28 cellular contexts compared by ENCODE assay signal in genomic region chr3:169260296-169260695, GRCh38.
DNase-seq lines count a peak whose midpoint lies in the region; ATAC-seq and TF ChIP-seq lines count a peak whose summit lies in the region.
"Had no signal": no experiment of that assay in that cellular context is flagged by ENCODE, and none has a peak within 500 bp of the region (broad histone marks: within the 10 kb centered on the region; RNA-seq: fewer than 3 reads in every experiment).

No MANE protein-coding gene starts in this region.

- ATAC-seq in Right ventricle myocardium inferior (peak; percentile 68), aorta (ENCODE audit: low FRiP score) (peak; percentile 58), HG02759 (IDR thresholded peaks at IDR 0.05; ENCODE audit: unreplicated experiment) (no peak), GM21515 (IDR thresholded peaks at IDR 0.05; ENCODE audit: unreplicated experiment) (no peak)
- ATAC-seq: HepG2; natural killer cell; stimulated activated effector memory CD8-positive, alpha-beta T cell treated with anti-CD3 and anti-CD28 coated beads, Interleukin-12 subunit alpha, Interleukin-12 subunit beta, amount 100 ng/mL, for 72 hours had no signal

- no peak overlapping the region for H3K4me3 ChIP-seq in right atrium auricular region
- no peak overlapping the region for H3K4me3 ChIP-seq in fibroblast of the aortic adventitia (ENCODE audit: low read depth, low read length)
- H3K4me3 ChIP-seq in aorta (ENCODE audit: low read length in 2 of 2), result no peak overlapping the region
- H3K4me3 ChIP-seq: left lung, ovary, spleen, suprapubic skin had no signal

- in situ Hi-C loops in SK-MEL-5 (cut with HindIII; ENCODE audit: low pct_unique_long_range_greater_than_20kb, low sequenced_read_pairs), result no loop called here

- H3K4me1 ChIP-seq in right atrium auricular region, result peaks cover 0 to 19% of the 10 kb centered on the region in 2 donors
- H3K4me1 ChIP-seq in aorta (ENCODE audit: control insufficient read depth in 1 of 2, insufficient read depth in 2 of 2, low read length in 2 of 2), result peaks cover 0 to 8% of the 10 kb centered on the region in 2 donors

- 5 to 10% methylated on average over 4 of the region's 4 CpGs for WGBS in aorta, 2 donors

- intact Hi-C loops in Right ventricle myocardium inferior (cut with DNase I), result no loop called here
- intact Hi-C loops in aorta (cut with DNase I), result no loop called here
- intact Hi-C loops in head of caudate nucleus (cut with DNase I), result no loop called here

- H3K36me3 ChIP-seq in right atrium auricular region (no peaks in the 10 kb centered on the region), aorta (ENCODE audit: control insufficient read depth in 1 of 2, insufficient read depth in 2 of 2, low read length in 1 of 2) (no peaks in the 10 kb centered on the region)
- H3K36me3 ChIP-seq: BE2C, left lung, ovary, spleen, suprapubic skin had no signal

- no peak overlapping the region for H3K27ac ChIP-seq in right atrium auricular region
- no peak overlapping the region for H3K27ac ChIP-seq in aorta (ENCODE audit: low read depth in 1 of 2, low read length in 2 of 2)
- H3K27ac ChIP-seq: HL-60, left lung, ovary, RWPE1, spleen, suprapubic skin had no signal

- H3K27me3 ChIP-seq in right atrium auricular region (no peaks in the 10 kb centered on the region), aorta (ENCODE audit: control insufficient read depth in 1 of 2, insufficient read depth in 2 of 2, low read length in 1 of 2) (no peaks in the 10 kb centered on the region)
- H3K27me3 ChIP-seq: BE2C, left lung, ovary, spleen, suprapubic skin had no signal

- TF ChIP-seq CTCF in right atrium auricular region (IDR thresholded peaks at IDR 0.05) (no peak), fibroblast of the aortic adventitia (IDR thresholded peaks at IDR 0.05; ENCODE audit: insufficient read depth, low read length) (no peak)

- DNase-seq in Right ventricle myocardium inferior (ENCODE audit: missing footprints) (no peak), right atrium auricular region (ENCODE audit: low spot score) (no peak), SK-MEL-5 (ENCODE audit: low read depth, low spot score) (peak; percentile 7), fibroblast of the aortic adventitia (ENCODE audit: low read depth) (peak; percentile 91), aorta (no peak), head of caudate nucleus (no peak)
- DNase-seq: activated naive CD4-positive, alpha-beta T cell treated with anti-CD3 and anti-CD28 coated beads, Interleukin-2, amount 10 ng/mL, durations not matched to agents 7 days and 5 days; amygdala; BE2C; dermis blood vessel endothelial cell; DMS79 treated with DMSO at 0.1 percent for 48 hours; left lung; midbrain; natural killer cell; NCI-H1417; NCI-H526; ovary; retina; spleen; stimulated activated CD4-positive, alpha-beta T cell treated with anti-CD3 and anti-CD28 coated beads, Interleukin-2, amount 100 ng/mL, for 48 hours; T-helper 9 cell had no signal

- H3K9me3 ChIP-seq in right atrium auricular region (no peaks in the 10 kb centered on the region), aorta (ENCODE audit: control insufficient read depth, low read length) (no peaks in the 10 kb centered on the region)
- H3K9me3 ChIP-seq: BE2C, left lung, ovary, spleen, suprapubic skin had no signal

Comparison
In these comparisons a context has a peak if more than half of its experiments do, and no peak if none do; other contexts are left out.
1. ATAC-seq: peak in Right ventricle myocardium inferior (single experiment) and aorta (single experiment); none in HG02759 (single experiment) and GM21515 (single experiment).
2. DNase-seq: peak in SK-MEL-5 (single experiment) and fibroblast of the aortic adventitia (single experiment); none in Right ventricle myocardium inferior (single experiment), right atrium auricular region (single experiment), aorta (0 of 2) and head of caudate nucleus (0 of 42).